Comparison of ENCODE assay signal across 1 cellular context in genomic region chr13:112204881-112205327, GRCh38.
TF ChIP-seq lines count a peak whose summit lies in the region.

No MANE protein-coding gene starts in this region.

TF ChIP-seq in GM23338, 12 proteins besides CTCF, POLR2A, EP300 and RAD21 (continued from another document):
- TF ChIP-seq ZNF462 (CRISPR knock-in tag; IDR thresholded peaks at IDR 0.05) (no peak), JUNB (IDR thresholded peaks at IDR 0.05; ENCODE audit: unreplicated experiment) (no peak), ZNF114 (CRISPR knock-in tag; IDR thresholded peaks at IDR 0.05) (no peak), ETS1 (IDR thresholded peaks at IDR 0.05) (no peak), EZH2phosphoT487 (IDR thresholded peaks at IDR 0.05; ENCODE audit: unreplicated experiment) (no peak), ZNF331 (CRISPR knock-in tag; IDR thresholded peaks at IDR 0.05; ENCODE audit: low read depth) (no peak), EZH2 (IDR thresholded peaks at IDR 0.05; ENCODE audit: low read depth, unreplicated experiment) (no peak)
